1 cellular context compared by ENCODE assay signal in the genomic region with DNA sequence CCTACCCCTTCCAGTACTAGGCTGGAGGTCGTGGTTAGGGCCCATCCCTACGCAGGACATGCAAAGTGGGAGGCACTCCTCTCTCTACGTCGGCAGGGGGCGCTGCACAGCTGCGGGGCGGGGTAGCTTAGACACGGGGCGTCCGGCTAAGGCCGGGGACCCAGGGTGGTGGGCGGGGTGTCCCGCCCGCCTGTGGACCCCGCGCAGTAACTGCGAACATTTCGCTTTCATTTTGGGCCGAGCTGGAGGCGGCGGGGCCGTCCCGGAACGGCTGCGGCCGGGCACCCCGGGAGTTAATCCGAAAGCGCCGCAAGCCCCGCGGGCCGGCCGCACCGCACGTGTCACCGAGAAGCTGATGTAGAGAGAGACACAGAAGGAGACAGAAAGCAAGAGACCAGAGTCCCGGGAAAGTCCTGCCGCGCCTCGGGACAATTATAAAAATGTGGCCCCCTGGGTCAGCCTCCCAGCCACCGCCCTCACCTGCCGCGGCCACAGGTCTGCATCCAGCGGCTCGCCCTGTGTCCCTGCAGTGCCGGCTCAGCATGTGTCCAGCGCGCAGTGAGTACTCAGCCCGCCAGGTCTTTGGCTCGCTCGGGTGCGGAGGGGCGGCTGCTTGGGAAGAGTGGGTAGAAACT.
TF ChIP-seq lines count a peak whose summit lies in the region.

Gene IL12A (plus strand): TSS at position 219 of the 635 bp plus-strand sequence.

TF ChIP-seq in HEK293, 187 proteins besides CTCF, POLR2A, EP300 and RAD21 (continued from another document and continues in another):
- TF ChIP-seq, protein P1, sequence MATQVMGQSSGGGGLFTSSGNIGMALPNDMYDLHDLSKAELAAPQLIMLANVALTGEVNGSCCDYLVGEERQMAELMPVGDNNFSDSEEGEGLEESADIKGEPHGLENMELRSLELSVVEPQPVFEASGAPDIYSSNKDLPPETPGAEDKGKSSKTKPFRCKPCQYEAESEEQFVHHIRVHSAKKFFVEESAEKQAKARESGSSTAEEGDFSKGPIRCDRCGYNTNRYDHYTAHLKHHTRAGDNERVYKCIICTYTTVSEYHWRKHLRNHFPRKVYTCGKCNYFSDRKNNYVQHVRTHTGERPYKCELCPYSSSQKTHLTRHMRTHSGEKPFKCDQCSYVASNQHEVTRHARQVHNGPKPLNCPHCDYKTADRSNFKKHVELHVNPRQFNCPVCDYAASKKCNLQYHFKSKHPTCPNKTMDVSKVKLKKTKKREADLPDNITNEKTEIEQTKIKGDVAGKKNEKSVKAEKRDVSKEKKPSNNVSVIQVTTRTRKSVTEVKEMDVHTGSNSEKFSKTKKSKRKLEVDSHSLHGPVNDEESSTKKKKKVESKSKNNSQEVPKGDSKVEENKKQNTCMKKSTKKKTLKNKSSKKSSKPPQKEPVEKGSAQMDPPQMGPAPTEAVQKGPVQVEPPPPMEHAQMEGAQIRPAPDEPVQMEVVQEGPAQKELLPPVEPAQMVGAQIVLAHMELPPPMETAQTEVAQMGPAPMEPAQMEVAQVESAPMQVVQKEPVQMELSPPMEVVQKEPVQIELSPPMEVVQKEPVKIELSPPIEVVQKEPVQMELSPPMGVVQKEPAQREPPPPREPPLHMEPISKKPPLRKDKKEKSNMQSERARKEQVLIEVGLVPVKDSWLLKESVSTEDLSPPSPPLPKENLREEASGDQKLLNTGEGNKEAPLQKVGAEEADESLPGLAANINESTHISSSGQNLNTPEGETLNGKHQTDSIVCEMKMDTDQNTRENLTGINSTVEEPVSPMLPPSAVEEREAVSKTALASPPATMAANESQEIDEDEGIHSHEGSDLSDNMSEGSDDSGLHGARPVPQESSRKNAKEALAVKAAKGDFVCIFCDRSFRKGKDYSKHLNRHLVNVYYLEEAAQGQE (tag by site-specific recombination; IDR thresholded peaks at IDR 0.05) = no peak
- no peak for TF ChIP-seq ZNF366 (tag by site-specific recombination; conservative IDR thresholded peaks at IDR 0.05)
- TF ChIP-seq ZBTB1 (tag by site-specific recombination; IDR thresholded peaks at IDR 0.05) = no peak
- TF ChIP-seq ZNF423 (tag by site-specific recombination; IDR thresholded peaks at IDR 0.05) = no peak
- TF ChIP-seq, protein P2, sequence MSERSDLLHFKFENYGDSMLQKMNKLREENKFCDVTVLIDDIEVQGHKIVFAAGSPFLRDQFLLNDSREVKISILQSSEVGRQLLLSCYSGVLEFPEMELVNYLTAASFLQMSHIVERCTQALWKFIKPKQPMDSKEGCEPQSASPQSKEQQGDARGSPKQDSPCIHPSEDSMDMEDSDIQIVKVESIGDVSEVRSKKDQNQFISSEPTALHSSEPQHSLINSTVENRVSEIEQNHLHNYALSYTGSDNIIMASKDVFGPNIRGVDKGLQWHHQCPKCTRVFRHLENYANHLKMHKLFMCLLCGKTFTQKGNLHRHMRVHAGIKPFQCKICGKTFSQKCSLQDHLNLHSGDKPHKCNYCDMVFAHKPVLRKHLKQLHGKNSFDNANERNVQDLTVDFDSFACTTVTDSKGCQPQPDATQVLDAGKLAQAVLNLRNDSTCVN (tag by site-specific recombination; optimal IDR thresholded peaks at IDR 0.05) = peak; percentile 24
- TF ChIP-seq ZSCAN23 (tag by site-specific recombination; IDR thresholded peaks at IDR 0.05) = no peak
- no peak for TF ChIP-seq ZNF175 (tag by site-specific recombination; IDR thresholded peaks at IDR 0.05)
- no peak for TF ChIP-seq ZNF266 (tag by site-specific recombination; IDR thresholded peaks at IDR 0.05; ENCODE audit: low read depth)
- no peak for TF ChIP-seq ZNF221 (tag by site-specific recombination; IDR thresholded peaks at IDR 0.05; ENCODE audit: borderline replicate concordance)
- TF ChIP-seq, protein P3, sequence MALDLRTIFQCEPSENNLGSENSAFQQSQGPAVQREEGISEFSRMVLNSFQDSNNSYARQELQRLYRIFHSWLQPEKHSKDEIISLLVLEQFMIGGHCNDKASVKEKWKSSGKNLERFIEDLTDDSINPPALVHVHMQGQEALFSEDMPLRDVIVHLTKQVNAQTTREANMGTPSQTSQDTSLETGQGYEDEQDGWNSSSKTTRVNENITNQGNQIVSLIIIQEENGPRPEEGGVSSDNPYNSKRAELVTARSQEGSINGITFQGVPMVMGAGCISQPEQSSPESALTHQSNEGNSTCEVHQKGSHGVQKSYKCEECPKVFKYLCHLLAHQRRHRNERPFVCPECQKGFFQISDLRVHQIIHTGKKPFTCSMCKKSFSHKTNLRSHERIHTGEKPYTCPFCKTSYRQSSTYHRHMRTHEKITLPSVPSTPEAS (tag by site-specific recombination; IDR thresholded peaks at IDR 0.05) = no peak
- TF ChIP-seq ZNF48 (tag by site-specific recombination; IDR thresholded peaks at IDR 0.05) = no peak
- TF ChIP-seq, protein P4, sequence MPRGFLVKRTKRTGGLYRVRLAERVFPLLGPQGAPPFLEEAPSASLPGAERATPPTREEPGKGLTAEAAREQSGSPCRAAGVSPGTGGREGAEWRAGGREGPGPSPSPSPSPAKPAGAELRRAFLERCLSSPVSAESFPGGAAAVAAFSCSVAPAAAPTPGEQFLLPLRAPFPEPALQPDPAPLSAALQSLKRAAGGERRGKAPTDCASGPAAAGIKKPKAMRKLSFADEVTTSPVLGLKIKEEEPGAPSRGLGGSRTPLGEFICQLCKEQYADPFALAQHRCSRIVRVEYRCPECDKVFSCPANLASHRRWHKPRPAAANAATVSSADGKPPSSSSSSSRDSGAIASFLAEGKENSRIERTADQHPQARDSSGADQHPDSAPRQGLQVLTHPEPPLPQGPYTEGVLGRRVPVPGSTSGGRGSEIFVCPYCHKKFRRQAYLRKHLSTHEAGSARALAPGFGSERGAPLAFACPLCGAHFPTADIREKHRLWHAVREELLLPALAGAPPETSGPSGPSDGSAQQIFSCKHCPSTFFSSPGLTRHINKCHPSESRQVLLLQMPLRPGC (tag by site-specific recombination; IDR thresholded peaks at IDR 0.05) = no peak
- no peak for TF ChIP-seq ZNF629 (tag by site-specific recombination; IDR thresholded peaks at IDR 0.05)
- no peak for TF ChIP-seq ZNF548 (tag by site-specific recombination; IDR thresholded peaks at IDR 0.05)
- TF ChIP-seq GFI1B (tag by site-specific recombination; IDR thresholded peaks at IDR 0.05) = no peak
- TF ChIP-seq ZNF768 (tag by site-specific recombination; IDR thresholded peaks at IDR 0.05) = no peak
- no peak for TF ChIP-seq ZNF155 (tag by site-specific recombination; IDR thresholded peaks at IDR 0.05)
- TF ChIP-seq, protein P5, sequence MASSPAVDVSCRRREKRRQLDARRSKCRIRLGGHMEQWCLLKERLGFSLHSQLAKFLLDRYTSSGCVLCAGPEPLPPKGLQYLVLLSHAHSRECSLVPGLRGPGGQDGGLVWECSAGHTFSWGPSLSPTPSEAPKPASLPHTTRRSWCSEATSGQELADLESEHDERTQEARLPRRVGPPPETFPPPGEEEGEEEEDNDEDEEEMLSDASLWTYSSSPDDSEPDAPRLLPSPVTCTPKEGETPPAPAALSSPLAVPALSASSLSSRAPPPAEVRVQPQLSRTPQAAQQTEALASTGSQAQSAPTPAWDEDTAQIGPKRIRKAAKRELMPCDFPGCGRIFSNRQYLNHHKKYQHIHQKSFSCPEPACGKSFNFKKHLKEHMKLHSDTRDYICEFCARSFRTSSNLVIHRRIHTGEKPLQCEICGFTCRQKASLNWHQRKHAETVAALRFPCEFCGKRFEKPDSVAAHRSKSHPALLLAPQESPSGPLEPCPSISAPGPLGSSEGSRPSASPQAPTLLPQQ (tag by site-specific recombination; IDR thresholded peaks at IDR 0.05) = peak; percentile 86
- no peak for TF ChIP-seq SCRT1 (tag by site-specific recombination; IDR thresholded peaks at IDR 0.05; ENCODE audit: borderline replicate concordance)
- TF ChIP-seq, protein P6, sequence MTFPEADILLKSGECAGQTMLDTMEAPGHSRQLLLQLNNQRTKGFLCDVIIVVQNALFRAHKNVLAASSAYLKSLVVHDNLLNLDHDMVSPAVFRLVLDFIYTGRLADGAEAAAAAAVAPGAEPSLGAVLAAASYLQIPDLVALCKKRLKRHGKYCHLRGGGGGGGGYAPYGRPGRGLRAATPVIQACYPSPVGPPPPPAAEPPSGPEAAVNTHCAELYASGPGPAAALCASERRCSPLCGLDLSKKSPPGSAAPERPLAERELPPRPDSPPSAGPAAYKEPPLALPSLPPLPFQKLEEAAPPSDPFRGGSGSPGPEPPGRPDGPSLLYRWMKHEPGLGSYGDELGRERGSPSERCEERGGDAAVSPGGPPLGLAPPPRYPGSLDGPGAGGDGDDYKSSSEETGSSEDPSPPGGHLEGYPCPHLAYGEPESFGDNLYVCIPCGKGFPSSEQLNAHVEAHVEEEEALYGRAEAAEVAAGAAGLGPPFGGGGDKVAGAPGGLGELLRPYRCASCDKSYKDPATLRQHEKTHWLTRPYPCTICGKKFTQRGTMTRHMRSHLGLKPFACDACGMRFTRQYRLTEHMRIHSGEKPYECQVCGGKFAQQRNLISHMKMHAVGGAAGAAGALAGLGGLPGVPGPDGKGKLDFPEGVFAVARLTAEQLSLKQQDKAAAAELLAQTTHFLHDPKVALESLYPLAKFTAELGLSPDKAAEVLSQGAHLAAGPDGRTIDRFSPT (tag by site-specific recombination; IDR thresholded peaks at IDR 0.05) = peak; percentile 42; the same call in 1 of the 2 replicates
- no peak for TF ChIP-seq OVOL3 (tag by site-specific recombination; IDR thresholded peaks at IDR 0.05)
- no peak for TF ChIP-seq MZF1 (tag by site-specific recombination; IDR thresholded peaks at IDR 0.05; ENCODE audit: borderline replicate concordance)
- no peak for TF ChIP-seq ZNF433 (tag by site-specific recombination; IDR thresholded peaks at IDR 0.05; ENCODE audit: low read depth)
- no peak for TF ChIP-seq ZBTB7A (tag by site-specific recombination; IDR thresholded peaks at IDR 0.05; ENCODE audit: low read depth)
- no peak for TF ChIP-seq SALL2 (tag by site-specific recombination; IDR thresholded peaks at IDR 0.05; ENCODE audit: borderline replicate concordance)
- TF ChIP-seq ZNF501 (tag by site-specific recombination; IDR thresholded peaks at IDR 0.05) = peak; percentile 68; the same call in 1 of the 2 replicates
- TF ChIP-seq ZNF16 (tag by site-specific recombination; IDR thresholded peaks at IDR 0.05; ENCODE audit: low read depth) = no peak
- no peak for TF ChIP-seq ZNF248 (tag by site-specific recombination; IDR thresholded peaks at IDR 0.05)
- no peak for TF ChIP-seq ZNF398 (tag by site-specific recombination; IDR thresholded peaks at IDR 0.05)
- TF ChIP-seq MYNN (tag by site-specific recombination; IDR thresholded peaks at IDR 0.05; ENCODE audit: borderline replicate concordance) = no peak
- TF ChIP-seq ZNF341 (tag by site-specific recombination; IDR thresholded peaks at IDR 0.05; ENCODE audit: low read depth) = peak; percentile 39; the same call in 1 of the 2 replicates
- TF ChIP-seq ZNF146 (tag by site-specific recombination; IDR thresholded peaks at IDR 0.05) = no peak
- TF ChIP-seq, protein P7, sequence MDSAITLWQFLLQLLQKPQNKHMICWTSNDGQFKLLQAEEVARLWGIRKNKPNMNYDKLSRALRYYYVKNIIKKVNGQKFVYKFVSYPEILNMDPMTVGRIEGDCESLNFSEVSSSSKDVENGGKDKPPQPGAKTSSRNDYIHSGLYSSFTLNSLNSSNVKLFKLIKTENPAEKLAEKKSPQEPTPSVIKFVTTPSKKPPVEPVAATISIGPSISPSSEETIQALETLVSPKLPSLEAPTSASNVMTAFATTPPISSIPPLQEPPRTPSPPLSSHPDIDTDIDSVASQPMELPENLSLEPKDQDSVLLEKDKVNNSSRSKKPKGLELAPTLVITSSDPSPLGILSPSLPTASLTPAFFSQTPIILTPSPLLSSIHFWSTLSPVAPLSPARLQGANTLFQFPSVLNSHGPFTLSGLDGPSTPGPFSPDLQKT (IDR thresholded peaks at IDR 0.05; ENCODE audit: borderline replicate concordance, low read depth, low read length) = no peak
- no peak for TF ChIP-seq REPIN1 (tag by site-specific recombination; IDR thresholded peaks at IDR 0.05; ENCODE audit: low read depth)
- no peak for TF ChIP-seq ZNF76 (tag by site-specific recombination; IDR thresholded peaks at IDR 0.05; ENCODE audit: borderline replicate concordance, low read depth)
- TF ChIP-seq YY2 (tag by site-specific recombination; IDR thresholded peaks at IDR 0.05) = no peak
- TF ChIP-seq ZNF510 (tag by site-specific recombination; IDR thresholded peaks at IDR 0.05; ENCODE audit: insufficient replicate concordance) = no peak
- TF ChIP-seq ZNF585B (tag by site-specific recombination; IDR thresholded peaks at IDR 0.05) = no peak
- TF ChIP-seq ZNF10 (tag by site-specific recombination; IDR thresholded peaks at IDR 0.05) = no peak
- 0 out of 2 replicates have a peak, but pooled peaks have one; percentile 20 for TF ChIP-seq BCL11B (tag by site-specific recombination; IDR thresholded peaks at IDR 0.05; ENCODE audit: low read depth)
- no peak for TF ChIP-seq ZNF23 (tag by site-specific recombination; IDR thresholded peaks at IDR 0.05; ENCODE audit: borderline replicate concordance)
- TF ChIP-seq, protein P8, sequence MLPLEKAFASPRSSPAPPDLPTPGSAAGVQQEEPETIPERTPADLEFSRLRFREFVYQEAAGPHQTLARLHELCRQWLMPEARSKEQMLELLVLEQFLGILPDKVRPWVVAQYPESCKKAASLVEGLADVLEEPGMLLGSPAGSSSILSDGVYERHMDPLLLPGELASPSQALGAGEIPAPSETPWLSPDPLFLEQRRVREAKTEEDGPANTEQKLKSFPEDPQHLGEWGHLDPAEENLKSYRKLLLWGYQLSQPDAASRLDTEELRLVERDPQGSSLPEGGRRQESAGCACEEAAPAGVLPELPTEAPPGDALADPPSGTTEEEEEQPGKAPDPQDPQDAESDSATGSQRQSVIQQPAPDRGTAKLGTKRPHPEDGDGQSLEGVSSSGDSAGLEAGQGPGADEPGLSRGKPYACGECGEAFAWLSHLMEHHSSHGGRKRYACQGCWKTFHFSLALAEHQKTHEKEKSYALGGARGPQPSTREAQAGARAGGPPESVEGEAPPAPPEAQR (tag by site-specific recombination; IDR thresholded peaks at IDR 0.05) = no peak
- no peak for TF ChIP-seq SETDB1 (IDR thresholded peaks at IDR 0.05; ENCODE audit: insufficient read length, low read length)
- no peak for TF ChIP-seq SCRT2 (tag by site-specific recombination; IDR thresholded peaks at IDR 0.05)
